In the genomic region with DNA sequence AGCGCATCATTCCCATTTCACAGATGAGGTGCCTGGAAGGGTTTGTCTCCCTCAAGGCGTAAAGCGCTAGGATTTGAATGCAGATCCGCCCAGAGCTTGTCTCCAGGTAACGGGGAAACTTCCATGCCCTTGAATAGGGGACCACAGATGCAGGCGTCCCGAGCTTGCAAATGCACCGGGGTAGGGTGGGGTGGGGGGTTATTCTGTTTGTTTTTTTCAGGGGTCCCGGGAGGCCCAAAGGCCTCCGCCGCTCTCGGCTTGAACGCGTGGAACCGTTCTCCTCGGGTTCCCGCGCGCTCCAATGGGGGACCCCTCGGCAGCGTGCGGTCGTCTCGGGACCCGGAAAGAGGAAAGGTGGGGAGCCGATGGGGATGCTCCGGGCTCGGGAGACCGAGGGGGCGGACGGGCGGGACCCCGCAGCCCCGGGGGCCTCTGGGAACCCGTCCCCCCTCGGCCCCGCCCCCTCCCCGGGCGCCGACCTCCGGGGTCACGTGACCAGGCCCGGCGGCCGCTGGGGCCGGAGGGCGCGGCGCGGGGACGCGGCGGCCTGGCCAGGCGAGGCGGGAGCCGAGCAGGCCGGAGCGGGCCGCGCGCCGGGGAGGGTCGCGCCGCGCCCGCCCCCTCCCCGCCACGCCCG, we compare ENCODE assay signal across 8 cellular contexts. TPM values are rescaled to one million over a fixed set of nuclear protein-coding genes. Genes with fewer than 3 reads are reported as not detected.
DNase-seq lines count a peak whose midpoint lies in the region; ATAC-seq and TF ChIP-seq lines count a peak whose summit lies in the region.

A gene (plus strand): TSS at position 490 of the 637 bp plus-strand sequence. CDS start 216 bp downstream, outside the sequence.

- H3K27me3 ChIP-seq in effector memory CD4-positive, alpha-beta T cell (replicated peaks; ENCODE audit: control insufficient read depth, insufficient read depth, low read length, poor library complexity, severe bottlenecking) = no peaks in the 10 kb centered on the region
- H3K27me3 ChIP-seq in mesenchymal stem cell (ENCODE audit: control insufficient read depth in 1 of 2, insufficient read depth in 1 of 2, low read length in 2 of 2) = peaks cover 3 to 4% of the 10 kb centered on the region in 2 experiments

- 27% methylated on average over 8 of the region's 70 CpGs for WGBS in mesenchymal stem cell

- H2BK120ac ChIP-seq in mesenchymal stem cell (ENCODE audit: low read depth, low read length) = peak within 1 kb of the TSS; percentile 59

- H3K4me3 ChIP-seq in effector memory CD4-positive, alpha-beta T cell (ENCODE audit: insufficient read depth, low read depth, low read length, poor library complexity, severe bottlenecking) = peak within 1 kb of the TSS; percentile 65
- peak within 1 kb of the TSS; percentile 88 to 89 for H3K4me3 ChIP-seq in mesenchymal stem cell (ENCODE audit: insufficient read depth in 1 of 2, low read depth in 1 of 2, low read length in 2 of 2)

- no peak within 1 kb of the TSS for H2AK5ac ChIP-seq in mesenchymal stem cell (ENCODE audit: low read length, severe bottlenecking)

- peak within 1 kb of the TSS; percentile 82 for H3K27ac Mint-ChIP-seq in activated CD4-positive, alpha-beta T cell treated with anti-CD3 and anti-CD28 coated beads, Interleukin-2, amount 10 ng/mL, durations not matched to agents 24 days and 14 days
- H3K27ac Mint-ChIP-seq in stimulated activated naive CD8-positive, alpha-beta T cell treated with anti-CD3 and anti-CD28 coated beads, Interleukin-15, Interleukin-2, amounts not matched to agents 100 ng/mL and 50 ng/mL, for 24 hours = peak within 1 kb of the TSS; percentile 87

- peak within 1 kb of the TSS; percentile 91 for H3K4me2 ChIP-seq in mesenchymal stem cell (ENCODE audit: low read length, poor library complexity, severe bottlenecking)

- H3K4me1 Mint-ChIP-seq in activated CD4-positive, alpha-beta T cell treated with anti-CD3 and anti-CD28 coated beads, Interleukin-2, amount 10 ng/mL, durations not matched to agents 24 days and 14 days = peaks cover 34% of the 10 kb centered on the region
- H3K4me1 Mint-ChIP-seq in stimulated activated naive CD8-positive, alpha-beta T cell treated with anti-CD3 and anti-CD28 coated beads, Interleukin-15, Interleukin-2, amounts not matched to agents 100 ng/mL and 50 ng/mL, for 24 hours (ENCODE audit: low read depth) = peaks cover 42% of the 10 kb centered on the region

- H3K14ac ChIP-seq in mesenchymal stem cell (ENCODE audit: low read length in 2 of 2) = peak within 1 kb of the TSS; percentile 27 to 89

- no peak for ATAC-seq in GM21786 (IDR thresholded peaks at IDR 0.05; ENCODE audit: unreplicated experiment)

- H3K36me3 Mint-ChIP-seq in activated CD4-positive, alpha-beta T cell treated with anti-CD3 and anti-CD28 coated beads, Interleukin-2, amount 10 ng/mL, durations not matched to agents 24 days and 14 days (ENCODE audit: low read depth) = peaks cover 2% of the 10 kb centered on the region
- H3K36me3 Mint-ChIP-seq in stimulated activated naive CD8-positive, alpha-beta T cell treated with anti-CD3 and anti-CD28 coated beads, Interleukin-15, Interleukin-2, amounts not matched to agents 100 ng/mL and 50 ng/mL, for 24 hours (ENCODE audit: low read depth) = no peaks in the 10 kb centered on the region

- H2BK5ac ChIP-seq in mesenchymal stem cell (ENCODE audit: low read depth, low read length, poor library complexity, severe bottlenecking) = no peak within 1 kb of the TSS

- H3K4me3 Mint-ChIP-seq in activated CD4-positive, alpha-beta T cell treated with anti-CD3 and anti-CD28 coated beads, Interleukin-2, amount 10 ng/mL, durations not matched to agents 24 days and 14 days = peak within 1 kb of the TSS; percentile 84
- peak within 1 kb of the TSS; percentile 82 for H3K4me3 Mint-ChIP-seq in stimulated activated naive CD8-positive, alpha-beta T cell treated with anti-CD3 and anti-CD28 coated beads, Interleukin-15, Interleukin-2, amounts not matched to agents 100 ng/mL and 50 ng/mL, for 24 hours

- H3K27ac ChIP-seq in effector memory CD4-positive, alpha-beta T cell (ENCODE audit: insufficient read depth, low read length, poor library complexity, severe bottlenecking) = peak within 1 kb of the TSS; percentile 73
- no peak within 1 kb of the TSS for H3K27ac ChIP-seq in mesenchymal stem cell (ENCODE audit: low read length, poor library complexity, severe bottlenecking)

- peaks cover 14% of the 10 kb centered on the region for H3K79me1 ChIP-seq in mesenchymal stem cell (replicated peaks; ENCODE audit: low read length, poor library complexity, severe bottlenecking)

- H3K4ac ChIP-seq in mesenchymal stem cell (ENCODE audit: low read depth in 1 of 2, low read length in 2 of 2) = peak within 1 kb of the TSS; percentile 20 to 88

- peak within 1 kb of the TSS; percentile 43 for H2AFZ ChIP-seq in mesenchymal stem cell (ENCODE audit: low read depth, low read length)

- H2BK15ac ChIP-seq in mesenchymal stem cell (ENCODE audit: low read depth, poor library complexity, severe bottlenecking) = peak within 1 kb of the TSS; percentile 85

- no peaks in the 10 kb centered on the region for H3K9me3 Mint-ChIP-seq in activated CD4-positive, alpha-beta T cell treated with anti-CD3 and anti-CD28 coated beads, Interleukin-2, amount 10 ng/mL, durations not matched to agents 24 days and 14 days
- H3K9me3 Mint-ChIP-seq in stimulated activated naive CD8-positive, alpha-beta T cell treated with anti-CD3 and anti-CD28 coated beads, Interleukin-15, Interleukin-2, amounts not matched to agents 100 ng/mL and 50 ng/mL, for 24 hours = no peaks in the 10 kb centered on the region

- peak within 1 kb of the TSS; percentile 57 for H4K91ac ChIP-seq in mesenchymal stem cell (ENCODE audit: low read length)

- intact Hi-C loops in activated CD4-positive, alpha-beta T cell treated with anti-CD3 and anti-CD28 coated beads, Interleukin-2, amount 10 ng/mL, durations not matched to agents 24 days and 14 days (cut with micrococcal nuclease) = loop anchor here (2.0 kb wide), 2 partner anchors 14 to 40 kb away; a partner anchor contains a TSS

- H3K4me1 ChIP-seq in effector memory CD4-positive, alpha-beta T cell (ENCODE audit: control insufficient read depth, insufficient read depth, low read length, poor library complexity, severe bottlenecking) = peaks cover 9% of the 10 kb centered on the region
- peaks cover 28% of the 10 kb centered on the region for H3K4me1 ChIP-seq in mesenchymal stem cell (ENCODE audit: control insufficient read depth, insufficient read depth, low read depth, low read length)

- H3K23ac ChIP-seq in mesenchymal stem cell (ENCODE audit: low read length in 2 of 2) = peak within 1 kb of the TSS in 1 of 2 experiments; percentile 70

- peaks cover 12% of the 10 kb centered on the region for H3K27me3 Mint-ChIP-seq in activated CD4-positive, alpha-beta T cell treated with anti-CD3 and anti-CD28 coated beads, Interleukin-2, amount 10 ng/mL, durations not matched to agents 24 days and 14 days
- H3K27me3 Mint-ChIP-seq in stimulated activated naive CD8-positive, alpha-beta T cell treated with anti-CD3 and anti-CD28 coated beads, Interleukin-15, Interleukin-2, amounts not matched to agents 100 ng/mL and 50 ng/mL, for 24 hours = peaks cover 5% of the 10 kb centered on the region

- H3K18ac ChIP-seq in mesenchymal stem cell (ENCODE audit: low read depth in 1 of 2, low read length in 2 of 2) = peak within 1 kb of the TSS; percentile 75 to 91

- peaks cover 3% of the 10 kb centered on the region for H3K36me3 ChIP-seq in effector memory CD4-positive, alpha-beta T cell (ENCODE audit: control insufficient read depth, insufficient read depth, low read length)
- H3K36me3 ChIP-seq in mesenchymal stem cell (ENCODE audit: control insufficient read depth in 1 of 2, insufficient read depth in 2 of 2, low read depth in 1 of 2, low read length in 2 of 2) = peaks cover 0 to 10% of the 10 kb centered on the region in 2 experiments

- H2BK12ac ChIP-seq in mesenchymal stem cell (ENCODE audit: low read length in 2 of 2) = peak within 1 kb of the TSS in 1 of 2 experiments; percentile 88

- H4K8ac ChIP-seq in mesenchymal stem cell (ENCODE audit: low read length) = peak within 1 kb of the TSS; percentile 92

- peak within 1 kb of the TSS; percentile 86 for H3K9ac ChIP-seq in mesenchymal stem cell (ENCODE audit: low read length)

- peak; percentile 69 for TF ChIP-seq POLR2A in GM19099 (IDR thresholded peaks at IDR 0.05; ENCODE audit: extremely low read depth, insufficient read length, low read depth)

- DNase-seq in Ammon's horn (ENCODE audit: low spot score) = peak; percentile 46
- peak; percentile 53 for DNase-seq in NCI-H1092 treated with DMSO at 0.1 percent for 48 hours (lab: John Stamatoyannopoulos, UW)
- peak; percentile 90 for DNase-seq in activated CD4-positive, alpha-beta T cell treated with anti-CD3 and anti-CD28 coated beads, Interleukin-2, amount 10 ng/mL, durations not matched to agents 24 days and 14 days
- DNase-seq in effector memory CD4-positive, alpha-beta T cell = peak in 1 of 3 donors; percentile 34
- DNase-seq in mesenchymal stem cell = no peak

- no peaks in the 10 kb centered on the region for H3K9me3 ChIP-seq in effector memory CD4-positive, alpha-beta T cell (ENCODE audit: control insufficient read depth, low read length)
- H3K9me3 ChIP-seq in mesenchymal stem cell (ENCODE audit: control insufficient read depth, low read length) = no peaks in the 10 kb centered on the region

RNA-seq across cellular contexts. Expression of the gene that starts here (rescaled TPM):
- 172 and 180 TPM in 2 replicates for total RNA-seq in activated CD4-positive, alpha-beta T cell treated with anti-CD3 and anti-CD28 coated beads, Interleukin-2, amount 10 ng/mL, durations not matched to agents 24 days and 14 days
- 75.4 TPM for polyA plus RNA-seq in mesenchymal stem cell (2013, experiment 1 of 2)
- 74.2 TPM for polyA plus RNA-seq in mesenchymal stem cell (2013, experiment 2 of 2)
